7 cellular contexts compared by ENCODE assay signal in genomic region chr6:113634352-113635163, GRCh38.
A peak's percentile ranks its signal among the peaks of the same experiment; 100 is the strongest.
DNase-seq lines count a peak whose midpoint lies in the region; ATAC-seq, FAIRE-seq and TF ChIP-seq lines count a peak whose summit lies in the region.

No MANE protein-coding gene starts in this region.

- H3K27me3 ChIP-seq in suprapubic skin = no peaks in the 10 kb centered on the region
- H3K27me3 ChIP-seq in SJCRH30 = no peaks in the 10 kb centered on the region

- H3K4me1 ChIP-seq in suprapubic skin = peaks cover 46% of the 10 kb centered on the region
- H3K4me1 ChIP-seq in SJCRH30 = 0 out of 2 replicates have a peak, but pooled peaks cover 5% of the 10 kb centered on the region

- H3K36me3 ChIP-seq in suprapubic skin (no peaks in the 10 kb centered on the region), SJCRH30 (no peaks in the 10 kb centered on the region)

- no peak for DNase-seq in GM19239 (ENCODE audit: insufficient read length, low spot score)
- DNase-seq in choroid plexus epithelial cell (ENCODE audit: low read depth) = peak; percentile 77
- no peak for DNase-seq in suprapubic skin (ENCODE audit: low spot score in 2 of 2)
- DNase-seq in NCI-H526 (lab: John Stamatoyannopoulos, UW) = no peak
- no peak for DNase-seq in SJCRH30
- DNase-seq in NCI-H2227 treated with DMSO at 0.1 percent for 48 hours (lab: John Stamatoyannopoulos, UW) = no peak

- TF ChIP-seq CTCF in choroid plexus epithelial cell (conservative IDR thresholded peaks at IDR 0.05; ENCODE audit: low read depth, low read length) (no peak), suprapubic skin (IDR thresholded peaks at IDR 0.05) (no peak)

- WGBS in suprapubic skin = 62% methylated on average over 4 of the region's 4 CpGs

- H3K9me3 ChIP-seq in suprapubic skin (no peaks in the 10 kb centered on the region), SJCRH30 (replicated peaks) (no peaks in the 10 kb centered on the region)

- H3K27ac ChIP-seq in suprapubic skin (peak overlapping the region; percentile 46), SJCRH30 (no peak overlapping the region)

- no peak for TF ChIP-seq POLR2A in suprapubic skin (IDR thresholded peaks at IDR 0.05)

- peak; percentile 30 for ATAC-seq in HG03378 (IDR thresholded peaks at IDR 0.05; ENCODE audit: unreplicated experiment)

- FAIRE-seq in GM19239 (lab: Jason Lieb, UNC) = peak; percentile 93

- H3K4me3 ChIP-seq in choroid plexus epithelial cell (ENCODE audit: low read depth, low read length) = no peak overlapping the region
- no peak overlapping the region for H3K4me3 ChIP-seq in suprapubic skin
- no peak overlapping the region for H3K4me3 ChIP-seq in SJCRH30

- no peak for TF ChIP-seq EP300 in suprapubic skin (IDR thresholded peaks at IDR 0.05)
